In genomic region chr1:2591233-2591580, GRCh38 we compare ENCODE assay signal across 21 cellular contexts. TPM values are rescaled to one million over a fixed set of nuclear protein-coding genes. Genes with fewer than 3 reads are reported as not detected.
"Had no signal": no experiment of that assay in that cellular context is flagged by ENCODE, and none has a peak within 500 bp of the region (broad histone marks: within the 10 kb centered on the region; RNA-seq: fewer than 3 reads in every experiment).

No MANE protein-coding gene starts in this region.

- H3K4me3 Mint-ChIP-seq: activated CD8-positive, alpha-beta memory T cell treated with anti-CD3 and anti-CD28 coated beads, Interleukin-2, amount 10 ng/mL, durations not matched to agents 7 days and 5 days; activated T-cell treated with anti-CD3 and anti-CD28 coated beads, Interleukin-2, amount 50 U/mL, for 4 hours had no signal

- H3K27ac Mint-ChIP-seq: activated CD8-positive, alpha-beta memory T cell treated with anti-CD3 and anti-CD28 coated beads, Interleukin-2, amount 10 ng/mL, durations not matched to agents 7 days and 5 days had no signal

- ATAC-seq: activated CD8-positive, alpha-beta memory T cell treated with anti-CD3 and anti-CD28 coated beads, Interleukin-2, amount 10 ng/mL, durations not matched to agents 7 days and 5 days; activated T-cell treated with anti-CD3 and anti-CD28 coated beads, Interleukin-2, amount 50 U/mL, for 4 hours had no signal

- DNase-seq: activated CD4-positive, CD25-positive, alpha-beta regulatory T cell; activated CD8-positive, alpha-beta memory T cell treated with anti-CD3 and anti-CD28 coated beads, Interleukin-2, amount 10 ng/mL, durations not matched to agents 7 days and 5 days; activated gamma-delta T cell treated with Interleukin-2 at 50 U/mL for 16 hours; activated T-cell treated with anti-CD3 and anti-CD28 coated beads, Interleukin-2, amount 50 U/mL, for 4 hours; anterior cingulate cortex; caudate nucleus; Karpas-422; MM.1S; NCI-H1105 treated with DMSO at 0.1 percent for 48 hours; NCI-H1436 treated with DMSO at 0.1 percent for 48 hours; NCI-H187; NCI-H2081; NCI-H446; NCI-H524 had no signal

- H3K4me3 ChIP-seq: adrenal gland, Peyer's patch, SJCRH30 had no signal

- H3K4me1 ChIP-seq: SJCRH30 had no signal

- H3K27ac ChIP-seq: adrenal gland, Peyer's patch, RWPE1, SJCRH30, VCaP had no signal

- H3K36me3 Mint-ChIP-seq: activated CD8-positive, alpha-beta memory T cell treated with anti-CD3 and anti-CD28 coated beads, Interleukin-2, amount 10 ng/mL, durations not matched to agents 7 days and 5 days; activated naive CD4-positive, alpha-beta T cell treated with anti-CD3 and anti-CD28 coated beads, Interleukin-2, amount 50 U/mL, for 24 hours had no signal

- H3K9me3 ChIP-seq: adrenal gland, Peyer's patch, SJCRH30, SK-N-SH had no signal

- H3K4me1 Mint-ChIP-seq: activated naive CD4-positive, alpha-beta T cell treated with anti-CD3 and anti-CD28 coated beads, Interleukin-2, amount 50 U/mL, for 24 hours had no signal

- H3K27me3 Mint-ChIP-seq: activated CD8-positive, alpha-beta memory T cell treated with anti-CD3 and anti-CD28 coated beads, Interleukin-2, amount 10 ng/mL, durations not matched to agents 7 days and 5 days; activated naive CD4-positive, alpha-beta T cell treated with anti-CD3 and anti-CD28 coated beads, Interleukin-2, amount 50 U/mL, for 24 hours had no signal

- H3K9me3 Mint-ChIP-seq: activated naive CD4-positive, alpha-beta T cell treated with anti-CD3 and anti-CD28 coated beads, Interleukin-2, amount 50 U/mL, for 24 hours; activated T-cell treated with anti-CD3 and anti-CD28 coated beads, Interleukin-2, amount 50 U/mL, for 4 hours had no signal

- H3K36me3 ChIP-seq: adrenal gland, SJCRH30 had no signal

RNA-seq across cellular contexts. Expression of gene TNFRSF14, which starts 35.0 kb away (rescaled TPM):
- total RNA-seq: SJCRH30 had no signal

RNA-seq across cellular contexts. Expression of gene MMEL1, which starts 41.6 kb away (rescaled TPM):
- total RNA-seq: SJCRH30 had no signal
